Comparison of ENCODE assay signal across 21 cellular contexts in genomic region chr2:161972232-161972631, GRCh38.
DNase-seq lines count a peak whose midpoint lies in the region; ATAC-seq, FAIRE-seq and TF ChIP-seq lines count a peak whose summit lies in the region.
"Had no signal": no experiment of that assay in that cellular context is flagged by ENCODE, and none has a peak within 500 bp of the region (broad histone marks: within the 10 kb centered on the region; RNA-seq: fewer than 3 reads in every experiment).

No MANE protein-coding gene starts in this region.

- H3K27ac Mint-ChIP-seq in activated T-cell treated with anti-CD3 and anti-CD28 coated beads, Interleukin-2, amount 50 U/mL, for 72 hours, result no peak overlapping the region
- no peak overlapping the region for H3K27ac Mint-ChIP-seq in stimulated activated naive CD8-positive, alpha-beta T cell treated with anti-CD3 and anti-CD28 coated beads, Interleukin-15, amount 100 ng/mL, for 72 hours
- peak overlapping the region; percentile 71 for H3K27ac Mint-ChIP-seq in activated T-helper 17 cell treated with anti-CD3 and anti-CD28 coated beads, Interleukin-2, amount 50 U/mL, for 72 hours
- H3K27ac Mint-ChIP-seq: CD4-positive, CD25-positive, alpha-beta regulatory T cell had no signal

- no peak for FAIRE-seq in H54 (lab: Jason Lieb, UNC)
- FAIRE-seq: A204.1, G401.6, GM12891, GM19239, H1, HepG2 had no signal

- TF ChIP-seq POLR2A in H54 (IDR thresholded peaks at IDR 0.05; ENCODE audit: low read depth, low read length), result no peak

- H3K4me3 Mint-ChIP-seq in activated T-cell treated with anti-CD3 and anti-CD28 coated beads, Interleukin-2, amount 50 U/mL, for 72 hours, result peak overlapping the region in 1 of 2 donors; percentile 18
- no peak overlapping the region for H3K4me3 Mint-ChIP-seq in activated T-cell treated with anti-CD3 and anti-CD28 coated beads, Interleukin-2, amount 50 U/mL, for 4 hours
- peak overlapping the region in 1 of 2 donors; percentile 62 for H3K4me3 Mint-ChIP-seq in stimulated activated naive CD8-positive, alpha-beta T cell treated with anti-CD3 and anti-CD28 coated beads, Interleukin-15, amount 100 ng/mL, for 72 hours
- peak overlapping the region; percentile 44 for H3K4me3 Mint-ChIP-seq in activated T-helper 17 cell treated with anti-CD3 and anti-CD28 coated beads, Interleukin-2, amount 50 U/mL, for 72 hours
- H3K4me3 Mint-ChIP-seq: CD4-positive, CD25-positive, alpha-beta regulatory T cell; CD8-positive, alpha-beta memory T cell had no signal

- no peak for DNase-seq in activated T-cell treated with anti-CD3 and anti-CD28 coated beads, Interleukin-2, amount 50 U/mL, for 72 hours
- DNase-seq in activated T-cell treated with anti-CD3 and anti-CD28 coated beads, Interleukin-2, amount 50 U/mL, for 4 hours, result no peak
- no peak for DNase-seq in stimulated activated naive CD8-positive, alpha-beta T cell treated with anti-CD3 and anti-CD28 coated beads, Interleukin-15, amount 100 ng/mL, for 72 hours
- no peak for DNase-seq in stimulated activated naive CD8-positive, alpha-beta T cell treated with anti-CD3 and anti-CD28 coated beads, Interleukin-15, Interleukin-2, amounts not matched to agents 100 U/mL and 50 U/mL, for 24 hours
- no peak for DNase-seq in DMS114 treated with DMSO at 0.1 percent for 48 hours (lab: John Stamatoyannopoulos, UW; ENCODE audit: unreplicated experiment)
- DNase-seq in H54 (ENCODE audit: insufficient read length, low spot score), result no peak
- DNase-seq: ACHN; BE2C; C1 segment of cervical spinal cord; CD4-positive, CD25-positive, alpha-beta regulatory T cell; CD8-positive, alpha-beta memory T cell; COR-L47; DMS 273 treated with DMSO at 0.1 percent for 48 hours had no signal

- peaks cover 45% of the 10 kb centered on the region for H3K4me1 Mint-ChIP-seq in activated T-cell treated with anti-CD3 and anti-CD28 coated beads, Interleukin-2, amount 50 U/mL, for 72 hours (ENCODE audit: low read depth)
- H3K4me1 Mint-ChIP-seq in activated T-cell treated with anti-CD3 and anti-CD28 coated beads, Interleukin-2, amount 50 U/mL, for 4 hours (ENCODE audit: low read depth), result peaks cover 29% of the 10 kb centered on the region
- H3K4me1 Mint-ChIP-seq in stimulated activated naive CD8-positive, alpha-beta T cell treated with anti-CD3 and anti-CD28 coated beads, Interleukin-15, amount 100 ng/mL, for 72 hours, result peaks cover 65% of the 10 kb centered on the region
- peaks cover 29% of the 10 kb centered on the region for H3K4me1 Mint-ChIP-seq in activated T-helper 17 cell treated with anti-CD3 and anti-CD28 coated beads, Interleukin-2, amount 50 U/mL, for 72 hours

- H3K36me3 Mint-ChIP-seq in activated T-cell treated with anti-CD3 and anti-CD28 coated beads, Interleukin-2, amount 50 U/mL, for 72 hours (ENCODE audit: insufficient read depth in 2 of 2), result peaks cover 4 to 6% of the 10 kb centered on the region in 2 donors
- no peaks in the 10 kb centered on the region for H3K36me3 Mint-ChIP-seq in activated T-cell treated with anti-CD3 and anti-CD28 coated beads, Interleukin-2, amount 50 U/mL, for 4 hours (ENCODE audit: insufficient read depth)
- H3K36me3 Mint-ChIP-seq in activated T-helper 17 cell treated with anti-CD3 and anti-CD28 coated beads, Interleukin-2, amount 50 U/mL, for 72 hours (ENCODE audit: low read depth), result peaks cover 6% of the 10 kb centered on the region
- H3K36me3 Mint-ChIP-seq: CD4-positive, CD25-positive, alpha-beta regulatory T cell had no signal

- H3K9me3 Mint-ChIP-seq in activated T-cell treated with anti-CD3 and anti-CD28 coated beads, Interleukin-2, amount 50 U/mL, for 72 hours, result no peaks in the 10 kb centered on the region
- H3K9me3 Mint-ChIP-seq in activated T-cell treated with anti-CD3 and anti-CD28 coated beads, Interleukin-2, amount 50 U/mL, for 4 hours, result no peaks in the 10 kb centered on the region
- peaks cover 0 to 18% of the 10 kb centered on the region in 2 donors for H3K9me3 Mint-ChIP-seq in stimulated activated naive CD8-positive, alpha-beta T cell treated with anti-CD3 and anti-CD28 coated beads, Interleukin-15, amount 100 ng/mL, for 72 hours
- peaks cover 9% of the 10 kb centered on the region for H3K9me3 Mint-ChIP-seq in activated T-helper 17 cell treated with anti-CD3 and anti-CD28 coated beads, Interleukin-2, amount 50 U/mL, for 72 hours
- H3K9me3 Mint-ChIP-seq: CD8-positive, alpha-beta memory T cell had no signal

- peak overlapping the region; percentile 65 for H3K27ac ChIP-seq in temporal lobe (ENCODE audit: low read depth, low read length)

- peaks cover 7% of the 10 kb centered on the region for H3K27me3 Mint-ChIP-seq in activated T-cell treated with anti-CD3 and anti-CD28 coated beads, Interleukin-2, amount 50 U/mL, for 72 hours (ENCODE audit: low read depth)
- no peaks in the 10 kb centered on the region for H3K27me3 Mint-ChIP-seq in activated T-cell treated with anti-CD3 and anti-CD28 coated beads, Interleukin-2, amount 50 U/mL, for 4 hours (ENCODE audit: low read depth)
- H3K27me3 Mint-ChIP-seq in stimulated activated naive CD8-positive, alpha-beta T cell treated with anti-CD3 and anti-CD28 coated beads, Interleukin-15, amount 100 ng/mL, for 72 hours, result no peaks in the 10 kb centered on the region
- no peaks in the 10 kb centered on the region for H3K27me3 Mint-ChIP-seq in activated T-helper 17 cell treated with anti-CD3 and anti-CD28 coated beads, Interleukin-2, amount 50 U/mL, for 72 hours
- H3K27me3 Mint-ChIP-seq: CD4-positive, CD25-positive, alpha-beta regulatory T cell had no signal

- ATAC-seq in activated T-cell treated with anti-CD3 and anti-CD28 coated beads, Interleukin-2, amount 50 U/mL, for 72 hours (replicated peaks in 1 of 2), result peak; percentile 47 to 52
- ATAC-seq in activated T-cell treated with anti-CD3 and anti-CD28 coated beads, Interleukin-2, amount 50 U/mL, for 4 hours, result no peak
- ATAC-seq in stimulated activated naive CD8-positive, alpha-beta T cell treated with anti-CD3 and anti-CD28 coated beads, Interleukin-15, amount 100 ng/mL, for 72 hours, result peak; percentile 84
- no peak for ATAC-seq in stimulated activated naive CD8-positive, alpha-beta T cell treated with anti-CD3 and anti-CD28 coated beads, Interleukin-15, Interleukin-2, amounts not matched to agents 100 U/mL and 50 U/mL, for 24 hours
- peak; percentile 67 for ATAC-seq in activated T-helper 17 cell treated with anti-CD3 and anti-CD28 coated beads, Interleukin-2, amount 50 U/mL, for 72 hours (replicated peaks)

Comparison
In these comparisons a context has a peak if more than half of its experiments do, and no peak if none do; other contexts are left out.
1. ATAC-seq: peak in activated T-cell treated with anti-CD3 and anti-CD28 coated beads, Interleukin-2, amount 50 U/mL, for 72 hours (2 of 2), stimulated activated naive CD8-positive, alpha-beta T cell treated with anti-CD3 and anti-CD28 coated beads, Interleukin-15, amount 100 ng/mL, for 72 hours (single experiment) and activated T-helper 17 cell treated with anti-CD3 and anti-CD28 coated beads, Interleukin-2, amount 50 U/mL, for 72 hours (single experiment); none in activated T-cell treated with anti-CD3 and anti-CD28 coated beads, Interleukin-2, amount 50 U/mL, for 4 hours (0 of 2) and stimulated activated naive CD8-positive, alpha-beta T cell treated with anti-CD3 and anti-CD28 coated beads, Interleukin-15, Interleukin-2, amounts not matched to agents 100 U/mL and 50 U/mL, for 24 hours (single experiment).